In genomic region chr19:35202722-35203674, GRCh38 we compare ENCODE assay signal across 1 cellular context.
TF ChIP-seq lines count a peak whose summit lies in the region.

No MANE protein-coding gene starts in this region.

TF ChIP-seq in GM23338, 12 proteins besides CTCF, POLR2A, EP300 and RAD21:
- TF ChIP-seq POLR2AphosphoS5 (IDR thresholded peaks at IDR 0.05; ENCODE audit: low read depth), result 0 out of 2 replicates have a peak, but pooled peaks have one; percentile 18
- no peak for TF ChIP-seq EZH2 (IDR thresholded peaks at IDR 0.05; ENCODE audit: low read depth, unreplicated experiment)
- TF ChIP-seq ZNF331 (CRISPR knock-in tag; IDR thresholded peaks at IDR 0.05; ENCODE audit: low read depth), result no peak
- no peak for TF ChIP-seq REST (IDR thresholded peaks at IDR 0.05; ENCODE audit: unreplicated experiment)
- TF ChIP-seq, protein P1, sequence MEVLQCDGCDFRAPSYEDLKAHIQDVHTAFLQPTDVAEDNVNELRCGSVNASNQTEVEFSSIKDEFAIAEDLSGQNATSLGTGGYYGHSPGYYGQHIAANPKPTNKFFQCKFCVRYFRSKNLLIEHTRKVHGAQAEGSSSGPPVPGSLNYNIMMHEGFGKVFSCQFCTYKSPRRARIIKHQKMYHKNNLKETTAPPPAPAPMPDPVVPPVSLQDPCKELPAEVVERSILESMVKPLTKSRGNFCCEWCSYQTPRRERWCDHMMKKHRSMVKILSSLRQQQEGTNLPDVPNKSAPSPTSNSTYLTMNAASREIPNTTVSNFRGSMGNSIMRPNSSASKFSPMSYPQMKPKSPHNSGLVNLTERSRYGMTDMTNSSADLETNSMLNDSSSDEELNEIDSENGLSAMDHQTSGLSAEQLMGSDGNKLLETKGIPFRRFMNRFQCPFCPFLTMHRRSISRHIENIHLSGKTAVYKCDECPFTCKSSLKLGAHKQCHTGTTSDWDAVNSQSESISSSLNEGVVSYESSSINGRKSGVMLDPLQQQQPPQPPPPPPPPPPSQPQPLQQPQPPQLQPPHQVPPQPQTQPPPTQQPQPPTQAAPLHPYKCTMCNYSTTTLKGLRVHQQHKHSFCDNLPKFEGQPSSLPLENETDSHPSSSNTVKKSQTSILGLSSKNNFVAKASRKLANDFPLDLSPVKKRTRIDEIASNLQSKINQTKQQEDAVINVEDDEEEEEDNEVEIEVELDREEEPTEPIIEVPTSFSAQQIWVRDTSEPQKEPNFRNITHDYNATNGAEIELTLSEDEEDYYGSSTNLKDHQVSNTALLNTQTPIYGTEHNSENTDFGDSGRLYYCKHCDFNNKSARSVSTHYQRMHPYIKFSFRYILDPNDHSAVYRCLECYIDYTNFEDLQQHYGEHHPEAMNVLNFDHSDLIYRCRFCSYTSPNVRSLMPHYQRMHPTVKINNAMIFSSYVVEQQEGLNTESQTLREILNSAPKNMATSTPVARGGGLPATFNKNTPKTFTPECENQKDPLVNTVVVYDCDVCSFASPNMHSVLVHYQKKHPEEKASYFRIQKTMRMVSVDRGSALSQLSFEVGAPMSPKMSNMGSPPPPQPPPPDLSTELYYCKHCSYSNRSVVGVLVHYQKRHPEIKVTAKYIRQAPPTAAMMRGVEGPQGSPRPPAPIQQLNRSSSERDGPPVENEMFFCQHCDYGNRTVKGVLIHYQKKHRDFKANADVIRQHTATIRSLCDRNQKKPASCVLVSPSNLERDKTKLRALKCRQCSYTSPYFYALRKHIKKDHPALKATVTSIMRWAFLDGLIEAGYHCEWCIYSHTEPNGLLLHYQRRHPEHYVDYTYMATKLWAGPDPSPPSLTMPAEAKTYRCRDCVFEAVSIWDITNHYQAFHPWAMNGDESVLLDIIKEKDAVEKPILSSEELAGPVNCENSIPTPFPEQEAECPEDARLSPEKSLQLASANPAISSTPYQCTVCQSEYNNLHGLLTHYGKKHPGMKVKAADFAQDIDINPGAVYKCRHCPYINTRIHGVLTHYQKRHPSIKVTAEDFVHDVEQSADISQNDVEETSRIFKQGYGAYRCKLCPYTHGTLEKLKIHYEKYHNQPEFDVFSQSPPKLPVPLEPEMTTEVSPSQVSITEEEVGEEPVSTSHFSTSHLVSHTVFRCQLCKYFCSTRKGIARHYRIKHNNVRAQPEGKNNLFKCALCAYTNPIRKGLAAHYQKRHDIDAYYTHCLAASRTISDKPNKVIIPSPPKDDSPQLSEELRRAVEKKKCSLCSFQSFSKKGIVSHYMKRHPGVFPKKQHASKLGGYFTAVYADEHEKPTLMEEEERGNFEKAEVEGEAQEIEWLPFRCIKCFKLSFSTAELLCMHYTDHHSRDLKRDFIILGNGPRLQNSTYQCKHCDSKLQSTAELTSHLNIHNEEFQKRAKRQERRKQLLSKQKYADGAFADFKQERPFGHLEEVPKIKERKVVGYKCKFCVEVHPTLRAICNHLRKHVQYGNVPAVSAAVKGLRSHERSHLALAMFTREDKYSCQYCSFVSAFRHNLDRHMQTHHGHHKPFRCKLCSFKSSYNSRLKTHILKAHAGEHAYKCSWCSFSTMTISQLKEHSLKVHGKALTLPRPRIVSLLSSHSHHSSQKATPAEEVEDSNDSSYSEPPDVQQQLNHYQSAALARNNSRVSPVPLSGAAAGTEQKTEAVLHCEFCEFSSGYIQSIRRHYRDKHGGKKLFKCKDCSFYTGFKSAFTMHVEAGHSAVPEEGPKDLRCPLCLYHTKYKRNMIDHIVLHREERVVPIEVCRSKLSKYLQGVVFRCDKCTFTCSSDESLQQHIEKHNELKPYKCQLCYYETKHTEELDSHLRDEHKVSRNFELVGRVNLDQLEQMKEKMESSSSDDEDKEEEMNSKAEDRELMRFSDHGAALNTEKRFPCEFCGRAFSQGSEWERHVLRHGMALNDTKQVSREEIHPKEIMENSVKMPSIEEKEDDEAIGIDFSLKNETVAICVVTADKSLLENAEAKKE (CRISPR knock-in tag; IDR thresholded peaks at IDR 0.05), result peak; percentile 68
- TF ChIP-seq NANOG (IDR thresholded peaks at IDR 0.05; ENCODE audit: borderline replicate concordance), result peak; percentile 39; the same call in 1 of the 2 replicates
- no peak for TF ChIP-seq CREB1 (CRISPR knock-in tag; IDR thresholded peaks at IDR 0.05; ENCODE audit: low read depth)
- no peak for TF ChIP-seq JUNB (IDR thresholded peaks at IDR 0.05; ENCODE audit: unreplicated experiment)
- TF ChIP-seq ZNF114 (CRISPR knock-in tag; IDR thresholded peaks at IDR 0.05), result no peak
- TF ChIP-seq, protein P2, sequence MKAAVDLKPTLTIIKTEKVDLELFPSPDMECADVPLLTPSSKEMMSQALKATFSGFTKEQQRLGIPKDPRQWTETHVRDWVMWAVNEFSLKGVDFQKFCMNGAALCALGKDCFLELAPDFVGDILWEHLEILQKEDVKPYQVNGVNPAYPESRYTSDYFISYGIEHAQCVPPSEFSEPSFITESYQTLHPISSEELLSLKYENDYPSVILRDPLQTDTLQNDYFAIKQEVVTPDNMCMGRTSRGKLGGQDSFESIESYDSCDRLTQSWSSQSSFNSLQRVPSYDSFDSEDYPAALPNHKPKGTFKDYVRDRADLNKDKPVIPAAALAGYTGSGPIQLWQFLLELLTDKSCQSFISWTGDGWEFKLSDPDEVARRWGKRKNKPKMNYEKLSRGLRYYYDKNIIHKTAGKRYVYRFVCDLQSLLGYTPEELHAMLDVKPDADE (IDR thresholded peaks at IDR 0.05), result no peak
- TF ChIP-seq STAT1 (IDR thresholded peaks at IDR 0.05; ENCODE audit: unreplicated experiment), result no peak
- TF ChIP-seq EZH2phosphoT487 (IDR thresholded peaks at IDR 0.05; ENCODE audit: unreplicated experiment), result no peak
